In the genomic region with DNA sequence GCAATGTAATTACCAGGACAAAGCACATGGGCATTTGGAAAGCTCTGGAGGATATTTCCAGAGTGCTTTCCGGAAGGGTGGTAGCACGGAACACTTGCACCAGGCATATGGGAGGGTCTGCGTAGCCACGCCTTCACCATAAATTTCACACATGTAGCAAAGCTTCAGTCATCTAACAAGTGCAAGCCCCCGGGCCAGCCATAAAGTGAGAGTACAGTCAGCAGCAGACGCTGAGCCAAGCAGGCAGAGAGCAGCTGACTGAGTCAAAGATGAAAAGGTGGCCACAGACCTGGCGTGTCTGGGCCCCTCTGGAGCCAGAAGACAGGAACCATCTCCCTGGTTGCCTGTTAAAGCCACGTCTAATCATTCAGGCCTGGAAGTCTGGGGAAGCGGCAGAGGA, we compare ENCODE assay signal across 22 cellular contexts.
"Had no signal": no experiment of that assay in that cellular context is flagged by ENCODE, and none has a peak within 500 bp of the region (broad histone marks: within the 10 kb centered on the region; RNA-seq: fewer than 3 reads in every experiment).

No MANE protein-coding gene starts in this region.

- H3K27ac ChIP-seq: esophagus squamous epithelium, suprapubic skin, thyroid gland, upper lobe of right lung, vagina had no signal

- H3K4me3 ChIP-seq: esophagus squamous epithelium, lung, suprapubic skin, thyroid gland, upper lobe of right lung, vagina had no signal

- H3K9me3 Mint-ChIP-seq: immature natural killer cell, nephron had no signal

- H3K4me1 Mint-ChIP-seq: immature natural killer cell, nephron had no signal

- H3K4me3 Mint-ChIP-seq: immature natural killer cell, naive B cell, nephron had no signal

- ATAC-seq: left cardiac atrium; left ventricle myocardium superior; right cardiac atrium; stimulated activated naive CD8-positive, alpha-beta T cell treated with anti-CD3 and anti-CD28 coated beads, Interleukin-15, Interleukin-2, amounts not matched to agents 100 U/mL and 50 U/mL, for 24 hours; upper lobe of right lung had no signal

- H3K36me3 Mint-ChIP-seq: immature natural killer cell, naive B cell had no signal

- H3K27me3 ChIP-seq: suprapubic skin, thyroid gland, upper lobe of right lung, vagina had no signal

- H3K9me3 ChIP-seq: esophagus squamous epithelium, suprapubic skin, thyroid gland, upper lobe of right lung, vagina had no signal

- FAIRE-seq: endometrium, kidney, small intestine had no signal

- H3K27ac Mint-ChIP-seq: immature natural killer cell had no signal

- H3K4me1 ChIP-seq: esophagus squamous epithelium, suprapubic skin, thyroid gland, upper lobe of right lung, vagina had no signal

- DNase-seq: cortex of kidney; effector memory CD4-positive, alpha-beta T cell; esophagus squamous epithelium; foreskin fibroblast; immature natural killer cell; kidney; left cardiac atrium; left ventricle myocardium superior; mesenchymal stem cell; midbrain; naive B cell; right cardiac atrium; small intestine; stimulated activated CD4-positive, alpha-beta T cell treated with anti-CD3 and anti-CD28 coated beads, Interleukin-12 subunit alpha, Interleukin-12 subunit beta, amount 100 ng/mL, for 4 hours; stimulated activated naive CD8-positive, alpha-beta T cell treated with anti-CD3 and anti-CD28 coated beads, Interleukin-15, Interleukin-2, amounts not matched to agents 100 U/mL and 50 U/mL, for 24 hours; thyroid gland; upper lobe of right lung had no signal

- H3K36me3 ChIP-seq: esophagus squamous epithelium, suprapubic skin, thyroid gland, upper lobe of right lung, vagina had no signal
